In genomic region chr11:28442113-28442512, GRCh38 we compare ENCODE assay signal across 16 cellular contexts.
A peak's percentile ranks its signal among the peaks of the same experiment; 100 is the strongest.
DNase-seq lines count a peak whose midpoint lies in the region; ATAC-seq and TF ChIP-seq lines count a peak whose summit lies in the region.
"Had no signal": no experiment of that assay in that cellular context is flagged by ENCODE, and none has a peak within 500 bp of the region (broad histone marks: within the 10 kb centered on the region; RNA-seq: fewer than 3 reads in every experiment).

No MANE protein-coding gene starts in this region.

- H3K9ac ChIP-seq in HCT116 (ENCODE audit: low read length): no peak overlapping the region

- H3K4me2 ChIP-seq in HCT116 (ENCODE audit: low read length): no peak overlapping the region
- H3K4me2 ChIP-seq: GM23338 had no signal

- H3K79me2 ChIP-seq in HCT116 (ENCODE audit: insufficient read depth, low read length): no peaks in the 10 kb centered on the region

- peaks cover 0 to 2% of the 10 kb centered on the region in 2 experiments; a peak in 1 of 4 replicates for H3K4me1 ChIP-seq in HCT116 (ENCODE audit: control insufficient read depth in 1 of 2, insufficient read depth in 2 of 2, low read length in 2 of 2)

- no peak for TF ChIP-seq RAD21 in HCT116 (IDR thresholded peaks at IDR 0.05; ENCODE audit: low read depth)

- POLR2A ChIA-PET in HCT116 (lab: Charles Lee): no interaction called here

- RAD21 ChIA-PET in HCT116 (lab: Charles Lee; ENCODE audit: low non-redundant PET in 1 of 2, low total read pairs in 2 of 2, uncharacterized antibody in 2 of 2, unreplicated experiment in 2 of 2): no interaction called here

- no peaks in the 10 kb centered on the region for H3K9me2 ChIP-seq in HCT116 (ENCODE audit: insufficient read depth)

- CTCF ChIA-PET in HCT116 (lab: Charles Lee): no interaction called here

- no peaks in the 10 kb centered on the region for H3K9me3 Mint-ChIP-seq in mesothelial cell of epicardium
- H3K9me3 Mint-ChIP-seq in activated naive CD4-positive, alpha-beta T cell treated with anti-CD3 and anti-CD28 coated beads, Interleukin-2, amount 50 U/mL, for 72 hours: no peaks in the 10 kb centered on the region
- H3K9me3 Mint-ChIP-seq: CD8-positive, alpha-beta T cell; GM23338 had no signal

- no peaks in the 10 kb centered on the region for H3K36me3 ChIP-seq in HCT116 (ENCODE audit: control insufficient read depth in 1 of 2, insufficient read depth in 2 of 2, low read length in 2 of 2)

- ATAC-seq in HCT116: no peak
- ATAC-seq in activated naive CD4-positive, alpha-beta T cell treated with anti-CD3 and anti-CD28 coated beads, Interleukin-2, amount 50 U/mL, for 72 hours: no peak
- no peak for ATAC-seq in GM18519 (IDR thresholded peaks at IDR 0.05; ENCODE audit: low FRiP score, unreplicated experiment)
- ATAC-seq: CD8-positive, alpha-beta T cell; GM12878; GM23338; HepG2 had no signal

- BruUV-seq in HCT116 (replicated peaks; lab: Mats Ljungman, UMichigan): no TSS peak

- no peak overlapping the region for H3K4me3 ChIP-seq in HCT116 (replicated peaks in 1 of 2; ENCODE audit: low read depth in 1 of 2, low read length in 2 of 2)
- H3K4me3 ChIP-seq: GM12878, GM23338 had no signal

- H3K9me3 ChIP-seq in HCT116 (ENCODE audit: control insufficient read depth in 1 of 2, insufficient read depth in 1 of 2, low read depth in 1 of 2, low read length in 2 of 2): no peaks in the 10 kb centered on the region

- no peak overlapping the region for H2AFZ ChIP-seq in HCT116 (ENCODE audit: low read depth, low read length, poor library complexity, severe bottlenecking)
- H2AFZ ChIP-seq: GM23338 had no signal

- intact Hi-C loops in HCT116 (cut with micrococcal nuclease): no loop called here

- TF ChIP-seq CTCF in HCT116 (IDR thresholded peaks at IDR 0.05 in 2 of 3, conservative IDR thresholded peaks at IDR 0.05 in 1 of 3; ENCODE audit: borderline replicate concordance in 1 of 3, insufficient read depth in 1 of 3, low read depth in 2 of 3, low read length in 2 of 3) (no peak), mesothelial cell of epicardium (IDR thresholded peaks at IDR 0.05; ENCODE audit: unreplicated experiment) (no peak)

- no peak for TF ChIP-seq POLR2A in HCT116 (IDR thresholded peaks at IDR 0.05; ENCODE audit: borderline replicate concordance, extremely low read depth, insufficient read depth, insufficient read length)

- no peak overlapping the region for H3K4me3 Mint-ChIP-seq in mesothelial cell of epicardium
- H3K4me3 Mint-ChIP-seq: CD14-positive monocyte; CD8-positive, alpha-beta T cell; GM23338 had no signal

- DNase-seq in EH (ENCODE audit: low read depth) (peak; percentile 32), HCT116 (ENCODE audit: low read depth, low spot score) (no peak), SW480 (ENCODE audit: low spot score) (peak; percentile 5), mesothelial cell of epicardium (ENCODE audit: low spot score in 2 of 2, unreplicated experiment in 2 of 2) (no peak), NCI-H2029 (lab: John Stamatoyannopoulos, UW) (no peak)
- no peak for DNase-seq in activated naive CD4-positive, alpha-beta T cell treated with anti-CD3 and anti-CD28 coated beads, Interleukin-2, amount 50 U/mL, for 72 hours (ENCODE audit: low spot score in 2 of 2)
- DNase-seq: CD8-positive, alpha-beta T cell; COR-L47; DMS153; DMS79 treated with DMSO at 0.1 percent for 48 hours; H7 had no signal

- peaks cover 37% of the 10 kb centered on the region for H3K4me1 Mint-ChIP-seq in mesothelial cell of epicardium
- H3K4me1 Mint-ChIP-seq: CD14-positive monocyte, GM23338 had no signal

- H3K27me3 Mint-ChIP-seq in mesothelial cell of epicardium (ENCODE audit: low read depth): no peaks in the 10 kb centered on the region

- no peak overlapping the region for H3K27ac ChIP-seq in HCT116 (ENCODE audit: low read depth, low read length)

- peak overlapping the region; percentile 60 for H3K27ac Mint-ChIP-seq in mesothelial cell of epicardium
- no peak overlapping the region for H3K27ac Mint-ChIP-seq in activated naive CD4-positive, alpha-beta T cell treated with anti-CD3 and anti-CD28 coated beads, Interleukin-2, amount 50 U/mL, for 72 hours
- H3K27ac Mint-ChIP-seq: CD14-positive monocyte; CD8-positive, alpha-beta T cell; GM23338 had no signal

- H4K20me1 ChIP-seq in HCT116 (ENCODE audit: insufficient read depth): no peaks in the 10 kb centered on the region

- H3K36me3 Mint-ChIP-seq in mesothelial cell of epicardium: no peaks in the 10 kb centered on the region
- H3K36me3 Mint-ChIP-seq in activated naive CD4-positive, alpha-beta T cell treated with anti-CD3 and anti-CD28 coated beads, Interleukin-2, amount 50 U/mL, for 72 hours: no peaks in the 10 kb centered on the region
- H3K36me3 Mint-ChIP-seq: CD14-positive monocyte; CD8-positive, alpha-beta T cell had no signal

- H3K27me3 ChIP-seq in HCT116 (ENCODE audit: insufficient read depth, low read length): no peaks in the 10 kb centered on the region

TF ChIP-seq in HCT116, 20 proteins besides CTCF, POLR2A, EP300 and RAD21:
- TF ChIP-seq REST (IDR thresholded peaks at IDR 0.05; ENCODE audit: low read depth) (no peak), EZH2 (IDR thresholded peaks at IDR 0.05) (no peak), TCF7L2 (IDR thresholded peaks at IDR 0.05; ENCODE audit: borderline replicate concordance, extremely low read depth, insufficient read depth, insufficient read length) (peak; percentile 86), ZFX (IDR thresholded peaks at IDR 0.05) (no peak), JUND (IDR thresholded peaks at IDR 0.05) (no peak)
TF ChIP-seq in HCT116: peak in this region for 1.

Comparison
In these comparisons a context has a peak if more than half of its experiments do, and no peak if none do; other contexts are left out.
1. DNase-seq: peak in EH (single experiment) and SW480 (single experiment); none in HCT116 (single experiment), mesothelial cell of epicardium (0 of 2), activated naive CD4-positive, alpha-beta T cell treated with anti-CD3 and anti-CD28 coated beads, Interleukin-2, amount 50 U/mL, for 72 hours (0 of 2) and NCI-H2029 (single experiment).